8 cellular contexts compared by ENCODE assay signal in genomic region chr19:45250832-45251451, GRCh38. TPM values are rescaled to one million over a fixed set of nuclear protein-coding genes. Genes with fewer than 3 reads are reported as not detected.
A peak's percentile ranks its signal among the peaks of the same experiment; 100 is the strongest.
DNase-seq lines count a peak whose midpoint lies in the region; ATAC-seq and TF ChIP-seq lines count a peak whose summit lies in the region.

Gene MARK4, plus strand, starts transcription at chr19:45251271. Its CDS starts 318 bp downstream, at chr19:45251589.

- H3K27me3 ChIP-seq in OCI-LY1 (ENCODE audit: insufficient read depth, low read length) (peaks cover 3% of the 10 kb centered on the region; the same call in 1 of the 2 replicates), mucosa of rectum (ENCODE audit: control insufficient read depth in 2 of 2, insufficient read depth in 2 of 2, low read length in 2 of 2) (no peaks in the 10 kb centered on the region)

- TF ChIP-seq POLR2A in erythroblast (IDR thresholded peaks at IDR 0.05; ENCODE audit: low read length): no peak

- H3K9me3 ChIP-seq in OCI-LY1 (ENCODE audit: low read length): no peaks in the 10 kb centered on the region
- no peaks in the 10 kb centered on the region for H3K9me3 ChIP-seq in mucosa of rectum (ENCODE audit: control insufficient read depth in 2 of 2, low read length in 2 of 2)

- peaks cover 11 to 13% of the 10 kb centered on the region in 2 donors for H3K36me3 Mint-ChIP-seq in CD14-positive monocyte

- H3K27ac Mint-ChIP-seq in CD14-positive monocyte: peak within 1 kb of the TSS; percentile 47 to 97 (median 69)

- intact Hi-C loops in CD14-positive monocyte (cut with micrococcal nuclease): no loop called here

- H3K9me3 Mint-ChIP-seq in CD14-positive monocyte: peaks cover 0 to 2% (median 0%) of the 10 kb centered on the region in 7 donors

- no peaks in the 10 kb centered on the region for H4K20me1 ChIP-seq in OCI-LY1 (ENCODE audit: insufficient read depth, low read length)

- H3K27ac ChIP-seq in OCI-LY1 (ENCODE audit: low read depth, low read length, poor library complexity, severe bottlenecking) (no peak within 1 kb of the TSS), mucosa of rectum (ENCODE audit: low read depth in 2 of 2, low read length in 2 of 2) (no peak within 1 kb of the TSS)

- H3K4me3 Mint-ChIP-seq in CD14-positive monocyte: peak within 1 kb of the TSS; percentile 86 to 97

- DNase-seq in CD14-positive monocyte (ENCODE audit: low spot score) (no peak), HFF-Myc (ENCODE audit: extremely low read depth, low read depth) (no peak), activated T-cell treated with anti-CD3 and anti-CD28 coated beads for 4 hours (peak; percentile 46), erythroblast (lab: John Stamatoyannopoulos, UW) (peak; percentile 65 to 73)
- DNase-seq in stimulated activated CD8-positive, alpha-beta memory T cell treated with anti-CD3 and anti-CD28 coated beads, Interleukin-4, amount 100 ng/mL, for 48 hours: peak; percentile 64

- H2AFZ ChIP-seq in OCI-LY1 (ENCODE audit: low read length): peak within 1 kb of the TSS; percentile 48

- ATAC-seq in HG02571 (IDR thresholded peaks at IDR 0.05; ENCODE audit: unreplicated experiment): no peak

- H3F3A ChIP-seq in OCI-LY1 (ENCODE audit: insufficient read depth, low read length): no peaks in the 10 kb centered on the region

- H3K9ac ChIP-seq in OCI-LY1 (ENCODE audit: low read length): peak within 1 kb of the TSS; percentile 86
- H3K9ac ChIP-seq in mucosa of rectum (ENCODE audit: low read depth in 1 of 2, low read length in 2 of 2): peak within 1 kb of the TSS; percentile 58 to 68

- TF ChIP-seq CTCF in CD14-positive monocyte (IDR thresholded peaks at IDR 0.05): no peak
- TF ChIP-seq CTCF in HFF-Myc (IDR thresholded peaks at IDR 0.05; ENCODE audit: low read depth, low read length, missing control alignments): no peak
- TF ChIP-seq CTCF in OCI-LY1 (IDR thresholded peaks at IDR 0.05; ENCODE audit: low read length): no peak

- peak within 1 kb of the TSS; percentile 99 for H3K4me2 ChIP-seq in OCI-LY1 (ENCODE audit: low read length)

- H3K4me1 Mint-ChIP-seq in CD14-positive monocyte: peaks cover 36% of the 10 kb centered on the region

- H3K4me1 ChIP-seq in OCI-LY1 (ENCODE audit: insufficient read depth, low read length, severe bottlenecking): peaks cover 37% of the 10 kb centered on the region
- peaks cover 7 to 18% of the 10 kb centered on the region in 2 donors for H3K4me1 ChIP-seq in mucosa of rectum (ENCODE audit: control insufficient read depth in 2 of 2, insufficient read depth in 2 of 2, low read length in 2 of 2)

- no peaks in the 10 kb centered on the region for H3K9me2 ChIP-seq in OCI-LY1 (ENCODE audit: low read depth, low read length)

- peak within 1 kb of the TSS; percentile 58 for H3K4me3 ChIP-seq in HFF-Myc (replicated peaks; ENCODE audit: low read depth, low read length)
- H3K4me3 ChIP-seq in OCI-LY1 (ENCODE audit: low read depth, low read length, poor library complexity, severe bottlenecking): peak within 1 kb of the TSS; percentile 89
- H3K4me3 ChIP-seq in mucosa of rectum (ENCODE audit: low read length in 2 of 2): peak within 1 kb of the TSS; percentile 76 to 88

- peaks cover 0 to 11% (median 4%) of the 10 kb centered on the region in 3 donors for H3K27me3 Mint-ChIP-seq in CD14-positive monocyte (ENCODE audit: low read depth in 3 of 3)

- no peaks in the 10 kb centered on the region for H3K79me2 ChIP-seq in OCI-LY1 (ENCODE audit: insufficient read depth, low read length)

- no peaks in the 10 kb centered on the region for H3K36me3 ChIP-seq in OCI-LY1 (ENCODE audit: insufficient read depth, low read length)
- H3K36me3 ChIP-seq in mucosa of rectum (ENCODE audit: control insufficient read depth in 2 of 2, insufficient read depth in 2 of 2, low read length in 2 of 2): no peaks in the 10 kb centered on the region

RNA-seq across cellular contexts. Expression of gene MARK4, which starts in this region (rescaled TPM):
- polyA plus RNA-seq in CD14-positive monocyte: under 1 TPM; 0.59 to 0.69 TPM

Comparison
In these comparisons a context has a peak if more than half of its experiments do, and no peak if none do; other contexts are left out.
1. DNase-seq: peak in activated T-cell treated with anti-CD3 and anti-CD28 coated beads for 4 hours (single experiment), erythroblast (2 of 2) and stimulated activated CD8-positive, alpha-beta memory T cell treated with anti-CD3 and anti-CD28 coated beads, Interleukin-4, amount 100 ng/mL, for 48 hours (single experiment); none in CD14-positive monocyte (single experiment) and HFF-Myc (single experiment).
2. Peak in every context shown above with its lines, with median percentiles within 50 percentile points of each other: H3K4me3 ChIP-seq.